ENCODE assay signal across 8 cellular contexts in genomic region chr11:8832571-8833260, GRCh38.
A peak's percentile ranks its signal among the peaks of the same experiment; 100 is the strongest.
DNase-seq lines count a peak whose midpoint lies in the region; ATAC-seq and TF ChIP-seq lines count a peak whose summit lies in the region.
"Had no signal": no experiment of that assay in that cellular context is flagged by ENCODE, and none has a peak within 500 bp of the region (broad histone marks: within the 10 kb centered on the region; RNA-seq: fewer than 3 reads in every experiment).

No MANE protein-coding gene starts in this region.

- peak overlapping the region; percentile 73 for H3K27ac Mint-ChIP-seq in activated CD4-positive, alpha-beta memory T cell treated with anti-CD3 and anti-CD28 coated beads, Interleukin-2, amount 10 ng/mL, durations not matched to agents 7 days and 5 days
- H3K27ac Mint-ChIP-seq: activated naive CD8-positive, alpha-beta T cell had no signal

- no peaks in the 10 kb centered on the region for H3K36me3 Mint-ChIP-seq in activated CD4-positive, alpha-beta memory T cell treated with anti-CD3 and anti-CD28 coated beads, Interleukin-2, amount 10 ng/mL, durations not matched to agents 7 days and 5 days (ENCODE audit: low read depth)
- H3K36me3 Mint-ChIP-seq: activated naive CD8-positive, alpha-beta T cell had no signal

- H3K27ac ChIP-seq in HUES6 (ENCODE audit: low read depth, low read length) (peak overlapping the region; percentile 44; the same call in 1 of the 2 replicates), left ventricle myocardium inferior (replicated peaks) (peak overlapping the region; percentile 64), tibial artery (peak overlapping the region; percentile 61 to 65)

- DNase-seq in GM12865 (ENCODE audit: low read depth) (peak; percentile 91), left ventricle myocardium inferior (no peak), tibial artery (no peak)
- DNase-seq in activated CD4-positive, alpha-beta memory T cell treated with anti-CD3 and anti-CD28 coated beads, Interleukin-2, amount 10 ng/mL, durations not matched to agents 7 days and 5 days: peak; percentile 43
- no peak for DNase-seq in activated CD4-positive, alpha-beta T cell treated with anti-CD3 and anti-CD28 coated beads for 4 hours

- H3K9me3 Mint-ChIP-seq in activated CD4-positive, alpha-beta memory T cell treated with anti-CD3 and anti-CD28 coated beads, Interleukin-2, amount 10 ng/mL, durations not matched to agents 7 days and 5 days: no peaks in the 10 kb centered on the region

- POLR2A ChIA-PET in activated CD4-positive, alpha-beta memory T cell treated with anti-CD3 and anti-CD28 coated beads, Interleukin-2, amount 10 ng/mL, durations not matched to agents 7 days and 5 days (lab: Charles Lee): interaction anchor here (0.6 kb wide), 2 partner anchors 151 to 798 kb away, joined by 3 read pairs; partner anchors contain the start of genes RPL27A and TRIM66

- peaks cover 37% of the 10 kb centered on the region for H3K4me1 ChIP-seq in HUES6 (ENCODE audit: control insufficient read depth, insufficient read depth, low read length)
- H3K4me1 ChIP-seq in left ventricle myocardium inferior: peaks cover 27% of the 10 kb centered on the region
- H3K4me1 ChIP-seq in tibial artery: peaks cover 0 to 16% (median 11%) of the 10 kb centered on the region in 4 donors

- H3K4me1 Mint-ChIP-seq in activated CD4-positive, alpha-beta memory T cell treated with anti-CD3 and anti-CD28 coated beads, Interleukin-2, amount 10 ng/mL, durations not matched to agents 7 days and 5 days: peaks cover 25% of the 10 kb centered on the region

- H3K27me3 ChIP-seq in HUES6 (ENCODE audit: control insufficient read depth, insufficient read depth, low read length) (no peaks in the 10 kb centered on the region), left ventricle myocardium inferior (ENCODE audit: low read depth) (no peaks in the 10 kb centered on the region), tibial artery (no peaks in the 10 kb centered on the region)

- H3K36me3 ChIP-seq in HUES6 (ENCODE audit: control insufficient read depth, insufficient read depth, low read length) (peaks cover 4% of the 10 kb centered on the region; the same call in 1 of the 2 replicates), left ventricle myocardium inferior (no peaks in the 10 kb centered on the region), tibial artery (no peaks in the 10 kb centered on the region)

- intact Hi-C loops in left ventricle myocardium inferior (cut with micrococcal nuclease) (no loop called here), tibial artery (cut with DNase I; ENCODE audit: low total_unique reads) (no loop called here)

- CTCF ChIA-PET in activated CD4-positive, alpha-beta memory T cell treated with anti-CD3 and anti-CD28 coated beads, Interleukin-2, amount 10 ng/mL, durations not matched to agents 7 days and 5 days (lab: Charles Lee): no interaction called here

- ATAC-seq in GM21515 (IDR thresholded peaks at IDR 0.05; ENCODE audit: unreplicated experiment): peak; percentile 70

- peaks cover 5% of the 10 kb centered on the region for H3K27me3 Mint-ChIP-seq in activated CD4-positive, alpha-beta memory T cell treated with anti-CD3 and anti-CD28 coated beads, Interleukin-2, amount 10 ng/mL, durations not matched to agents 7 days and 5 days

- peak overlapping the region; percentile 46 for H3K9ac ChIP-seq in HUES6 (ENCODE audit: low read length)

- H3K9me3 ChIP-seq in HUES6 (ENCODE audit: control insufficient read depth, insufficient read depth, low read depth, low read length) (no peaks in the 10 kb centered on the region), left ventricle myocardium inferior (replicated peaks) (no peaks in the 10 kb centered on the region), tibial artery (no peaks in the 10 kb centered on the region)

- H3K4me3 ChIP-seq in GM12865 (ENCODE audit: low read depth, low read length) (peak overlapping the region; percentile 48), HUES6 (ENCODE audit: low read depth, low read length) (no peak overlapping the region), left ventricle myocardium inferior (no peak overlapping the region), tibial artery (no peak overlapping the region)

- no peak overlapping the region for H3K4me3 Mint-ChIP-seq in activated CD4-positive, alpha-beta memory T cell treated with anti-CD3 and anti-CD28 coated beads, Interleukin-2, amount 10 ng/mL, durations not matched to agents 7 days and 5 days
- H3K4me3 Mint-ChIP-seq: activated naive CD8-positive, alpha-beta T cell had no signal

- TF ChIP-seq CTCF in GM12865 (IDR thresholded peaks at IDR 0.05; ENCODE audit: insufficient read depth, low read depth, low read length, missing control alignments) (no peak), left ventricle myocardium inferior (IDR thresholded peaks at IDR 0.05; ENCODE audit: borderline replicate concordance) (no peak), tibial artery (IDR thresholded peaks at IDR 0.05) (no peak)

Comparison
In these comparisons a context has a peak if more than half of its experiments do, and no peak if none do; other contexts are left out.
1. DNase-seq: peak in GM12865 (single experiment) and activated CD4-positive, alpha-beta memory T cell treated with anti-CD3 and anti-CD28 coated beads, Interleukin-2, amount 10 ng/mL, durations not matched to agents 7 days and 5 days (single experiment); none in left ventricle myocardium inferior (single experiment), tibial artery (0 of 2) and activated CD4-positive, alpha-beta T cell treated with anti-CD3 and anti-CD28 coated beads for 4 hours (0 of 2).
2. Peak in every context shown above with its lines, with median percentiles within 50 percentile points of each other: H3K27ac ChIP-seq.